10 cellular contexts compared by ENCODE assay signal in genomic region chr7:27159278-27160146, GRCh38. TPM values are rescaled to one million over a fixed set of nuclear protein-coding genes. Genes with fewer than 3 reads are reported as not detected.
DNase-seq lines count a peak whose midpoint lies in the region; ATAC-seq and TF ChIP-seq lines count a peak whose summit lies in the region.
"Had no signal": no experiment of that assay in that cellular context is flagged by ENCODE, and none has a peak within 500 bp of the region (broad histone marks: within the 10 kb centered on the region; RNA-seq: fewer than 3 reads in every experiment).

No MANE protein-coding gene starts in this region.

- no peak for ATAC-seq in HG02759 (IDR thresholded peaks at IDR 0.05; ENCODE audit: unreplicated experiment)
- ATAC-seq in HG03460 (IDR thresholded peaks at IDR 0.05; ENCODE audit: unreplicated experiment) = no peak

- H3K4me1 ChIP-seq in BE2C (no peaks in the 10 kb centered on the region), Karpas-422 (ENCODE audit: low read length) (peaks cover 44% of the 10 kb centered on the region), mucosa of stomach (ENCODE audit: control insufficient read depth, insufficient read depth, low read length) (peaks cover 32% of the 10 kb centered on the region)

- in situ Hi-C loops in astrocyte of the spinal cord (cut with HindIII; ENCODE audit: low sequenced_read_pairs) = loop anchor here (25.0 kb wide), 1 partner anchor 772 kb away; no protein-coding TSS in a partner anchor

- H3K27ac ChIP-seq in Karpas-422 (ENCODE audit: low read length) = no peak overlapping the region

- no peaks in the 10 kb centered on the region for H4K20me1 ChIP-seq in Karpas-422 (ENCODE audit: insufficient read depth, low read depth, low read length)

- no peak overlapping the region for H3K9ac ChIP-seq in Karpas-422 (ENCODE audit: low read length)
- peak overlapping the region; percentile 22 for H3K9ac ChIP-seq in mucosa of stomach (ENCODE audit: low read length)

- peak; percentile 4 for DNase-seq in BE2C
- no peak for DNase-seq in Karpas-422
- DNase-seq in astrocyte of the spinal cord (ENCODE audit: low read depth, low spot score) = peak; percentile 40
- no peak for DNase-seq in NCI-H187 treated with DMSO at 0.1 percent for 48 hours (lab: John Stamatoyannopoulos, UW)
- DNase-seq in NCI-H2196 treated with DMSO at 0.1 percent for 48 hours (lab: John Stamatoyannopoulos, UW; ENCODE audit: unreplicated experiment) = no peak
- DNase-seq: dermis blood vessel endothelial cell had no signal

- H2AFZ ChIP-seq in Karpas-422 (ENCODE audit: low read length) = no peak overlapping the region

- TF ChIP-seq CTCF in BE2C (IDR thresholded peaks at IDR 0.05; ENCODE audit: low read depth, low read length) (no peak), astrocyte of the spinal cord (IDR thresholded peaks at IDR 0.05; ENCODE audit: low read depth, low read length) (no peak)

- H3K36me3 ChIP-seq in BE2C = no peaks in the 10 kb centered on the region
- H3K36me3 ChIP-seq in Karpas-422 (ENCODE audit: insufficient read depth, low read length) = no peaks in the 10 kb centered on the region
- no peaks in the 10 kb centered on the region for H3K36me3 ChIP-seq in mucosa of stomach (ENCODE audit: control insufficient read depth, insufficient read depth, low read length)

- no peak overlapping the region for H3K4me3 ChIP-seq in BE2C (ENCODE audit: low read depth, low read length)
- H3K4me3 ChIP-seq in Karpas-422 (ENCODE audit: low read length) = peak overlapping the region; percentile 85; the same call in 1 of the 2 replicates
- H3K4me3 ChIP-seq in astrocyte of the spinal cord (ENCODE audit: low read depth, low read length) = no peak overlapping the region
- H3K4me3 ChIP-seq in mucosa of stomach (ENCODE audit: low read length) = no peak overlapping the region

- peak overlapping the region; percentile 100 for H3K4me2 ChIP-seq in Karpas-422 (ENCODE audit: low read depth, low read length, poor library complexity, severe bottlenecking)

- no peaks in the 10 kb centered on the region for H3K9me2 ChIP-seq in Karpas-422 (replicated peaks; ENCODE audit: insufficient read depth, low read length)

- H3K79me2 ChIP-seq in Karpas-422 (ENCODE audit: low read length) = no peaks in the 10 kb centered on the region

- H3K9me3 ChIP-seq in BE2C = no peaks in the 10 kb centered on the region
- no peaks in the 10 kb centered on the region for H3K9me3 ChIP-seq in Karpas-422 (ENCODE audit: low read length)
- no peaks in the 10 kb centered on the region for H3K9me3 ChIP-seq in mucosa of stomach (ENCODE audit: control insufficient read depth, low read length)

- H3K27me3 ChIP-seq in BE2C (peaks cover 97% of the 10 kb centered on the region), Karpas-422 (ENCODE audit: low read length) (no peaks in the 10 kb centered on the region), mucosa of stomach (ENCODE audit: control insufficient read depth, insufficient read depth, low read length) (peaks cover 99% of the 10 kb centered on the region)

RNA-seq across cellular contexts. Expression of gene HOXA7, which starts 3.0 kb away (rescaled TPM):
- not detected for polyA plus RNA-seq in BE2C (2012; ENCODE audit: insufficient read depth, insufficient read length, low read depth)
- 7.5 and 10.2 TPM in 2 replicates for total RNA-seq in Karpas-422 (2014; rRNA removed; shearing (Covaris generic); ENCODE audit: low replicate concordance)
- total RNA-seq: WTC11 had no signal

RNA-seq across cellular contexts. Expression of gene HOXA9, which starts 5.8 kb away (rescaled TPM):
- not detected for polyA plus RNA-seq in BE2C (2012; ENCODE audit: insufficient read depth, insufficient read length, low read depth)
- total RNA-seq in Karpas-422 (2014; rRNA removed; shearing (Covaris generic); ENCODE audit: low replicate concordance) = not detected in 2 replicates
- total RNA-seq: WTC11 had no signal

RNA-seq across cellular contexts. Expression of gene HOXA3, which starts 7.1 kb away (rescaled TPM):
- polyA plus RNA-seq in BE2C (2012; ENCODE audit: insufficient read depth, insufficient read length, low read depth) = not detected
- total RNA-seq in Karpas-422 (2014; rRNA removed; shearing (Covaris generic); ENCODE audit: low replicate concordance) = 1.3 TPM in 2 replicates
- total RNA-seq: WTC11 had no signal

RNA-seq across cellular contexts. Expression of gene HOXA6, which starts 11.9 kb away (rescaled TPM):
- not detected for polyA plus RNA-seq in BE2C (2012; ENCODE audit: insufficient read depth, insufficient read length, low read depth)
- 3.4 and 8.4 TPM in 2 replicates for total RNA-seq in Karpas-422 (2014; rRNA removed; shearing (Covaris generic); ENCODE audit: low replicate concordance)
- total RNA-seq: WTC11 had no signal

RNA-seq across cellular contexts. Expression of gene HOXA10, which starts 14.6 kb away (rescaled TPM):
- polyA plus RNA-seq in BE2C (2012; ENCODE audit: insufficient read depth, insufficient read length, low read depth) = not detected
- total RNA-seq in Karpas-422 (2014; rRNA removed; shearing (Covaris generic); ENCODE audit: low replicate concordance) = not detected in 2 replicates

Comparison
In these comparisons a context has a peak if more than half of its experiments do, and no peak if none do; other contexts are left out.
1. DNase-seq: peak in BE2C (single experiment) and astrocyte of the spinal cord (single experiment); none in Karpas-422 (single experiment), NCI-H187 treated with DMSO at 0.1 percent for 48 hours (single experiment) and NCI-H2196 treated with DMSO at 0.1 percent for 48 hours (single experiment).